Comparison of ENCODE assay signal across 8 cellular contexts in the genomic region with DNA sequence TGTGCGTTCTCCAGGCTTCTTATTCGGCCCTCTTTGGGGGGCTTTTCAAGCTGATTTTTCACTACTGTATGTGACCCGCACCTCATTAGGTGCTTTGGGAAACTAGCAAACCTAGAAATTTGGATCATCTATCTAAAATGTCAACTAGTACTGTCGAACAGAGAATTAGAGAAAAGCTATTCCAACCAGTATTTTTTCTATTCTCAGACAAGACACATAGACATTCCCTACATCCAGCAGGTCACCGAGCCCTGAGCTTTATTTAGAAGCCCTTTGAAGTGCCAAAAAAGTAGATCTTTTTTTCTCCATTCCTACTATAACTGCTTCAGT. TPM values are rescaled to one million over a fixed set of nuclear protein-coding genes. Genes with fewer than 3 reads are reported as not detected.
DNase-seq lines count a peak whose midpoint lies in the region; ATAC-seq and TF ChIP-seq lines count a peak whose summit lies in the region.

No MANE protein-coding gene starts in this region.

- H3K4me1 ChIP-seq in HCT116 (ENCODE audit: control insufficient read depth in 1 of 2, insufficient read depth in 2 of 2, low read length in 2 of 2) (peaks cover 6 to 15% of the 10 kb centered on the region in 2 experiments; a peak in 3 of 4 replicates), skeletal muscle satellite cell (ENCODE audit: control insufficient read depth, insufficient read depth, low read length) (peaks cover 12% of the 10 kb centered on the region)

- H3K4me2 ChIP-seq in HCT116 (ENCODE audit: low read length) (peak overlapping the region; percentile 92), skeletal muscle satellite cell (ENCODE audit: low read length) (peak overlapping the region; percentile 90)

- CTCF ChIA-PET in HCT116 (lab: Charles Lee) = interaction anchor here (0.7 kb wide), 1 partner anchor 8 kb away, joined by 3 read pairs; no protein-coding TSS in a partner anchor

- no peak for TF ChIP-seq RAD21 in HCT116 (IDR thresholded peaks at IDR 0.05; ENCODE audit: low read depth)

- BruUV-seq in HCT116 (replicated peaks; lab: Mats Ljungman, UMichigan) = no TSS peak

- H3K9me2 ChIP-seq in HCT116 (ENCODE audit: insufficient read depth) = no peaks in the 10 kb centered on the region

- DNase-seq in HCT116 (ENCODE audit: low read depth, low spot score) (no peak), globus pallidus (ENCODE audit: low spot score) (peak; percentile 11), cerebellum (ENCODE audit: low spot score) (no peak), RPMI8226 (no peak), KG1 (lab: John Stamatoyannopoulos, UW) (no peak), NCI-H2227 treated with DMSO at 0.1 percent for 48 hours (lab: John Stamatoyannopoulos, UW) (no peak)

- H3K79me2 ChIP-seq in HCT116 (ENCODE audit: insufficient read depth, low read length) = peaks cover 20% of the 10 kb centered on the region

- no peak for TF ChIP-seq POLR2A in HCT116 (IDR thresholded peaks at IDR 0.05; ENCODE audit: borderline replicate concordance, extremely low read depth, insufficient read depth, insufficient read length)

- TF ChIP-seq CTCF in HCT116 (IDR thresholded peaks at IDR 0.05 in 2 of 3, conservative IDR thresholded peaks at IDR 0.05 in 1 of 3; ENCODE audit: borderline replicate concordance in 1 of 3, insufficient read depth in 1 of 3, low read depth in 2 of 3, low read length in 2 of 3) (no peak), VCaP (conservative IDR thresholded peaks at IDR 0.05) (no peak)

- ATAC-seq in HCT116 = no peak

- no peaks in the 10 kb centered on the region for H3K9me3 ChIP-seq in HCT116 (ENCODE audit: control insufficient read depth in 1 of 2, insufficient read depth in 1 of 2, low read depth in 1 of 2, low read length in 2 of 2)
- H3K9me3 ChIP-seq in skeletal muscle satellite cell (replicated peaks; ENCODE audit: low read length) = no peaks in the 10 kb centered on the region

- RAD21 ChIA-PET in HCT116 (lab: Charles Lee; ENCODE audit: low non-redundant PET in 1 of 2, low total read pairs in 2 of 2, uncharacterized antibody in 2 of 2, unreplicated experiment in 2 of 2) = no interaction called here

- peak overlapping the region; percentile 16 for H2AFZ ChIP-seq in HCT116 (ENCODE audit: low read depth, low read length, poor library complexity, severe bottlenecking)

- H4K20me1 ChIP-seq in HCT116 (ENCODE audit: insufficient read depth) = no peaks in the 10 kb centered on the region

- intact Hi-C loops in HCT116 (cut with micrococcal nuclease) = loop anchor here (2.0 kb wide), 1 partner anchor 34 kb away; a partner anchor contains a TSS

- peaks cover 5 to 20% of the 10 kb centered on the region in 2 experiments; a peak in 3 of 4 replicates for H3K36me3 ChIP-seq in HCT116 (ENCODE audit: control insufficient read depth in 1 of 2, insufficient read depth in 2 of 2, low read length in 2 of 2)
- H3K36me3 ChIP-seq in skeletal muscle satellite cell (ENCODE audit: insufficient read depth, low read length) = peaks cover 25% of the 10 kb centered on the region

- H3K27ac ChIP-seq in HCT116 (ENCODE audit: low read depth, low read length) (no peak overlapping the region), VCaP (peak overlapping the region; percentile 73)

- POLR2A ChIA-PET in HCT116 (lab: Charles Lee) = interaction anchor here (1.1 kb wide), 1 partner anchor 11 kb away, joined by 4 read pairs; no protein-coding TSS in a partner anchor

- H3K4me3 ChIP-seq in HCT116 (replicated peaks in 1 of 2; ENCODE audit: low read depth in 1 of 2, low read length in 2 of 2) = peak overlapping the region; percentile 79
- peak overlapping the region; percentile 85 for H3K4me3 ChIP-seq in skeletal muscle satellite cell (ENCODE audit: low read length)

- H3K27me3 ChIP-seq in HCT116 (ENCODE audit: insufficient read depth, low read length) (no peaks in the 10 kb centered on the region), skeletal muscle satellite cell (ENCODE audit: control insufficient read depth, insufficient read depth, low read length) (no peaks in the 10 kb centered on the region)

- H3K9ac ChIP-seq in HCT116 (ENCODE audit: low read length) (peak overlapping the region; percentile 68; the same call in 1 of the 2 replicates), skeletal muscle satellite cell (ENCODE audit: low read depth, low read length) (peak overlapping the region; percentile 83)

TF ChIP-seq in HCT116, 20 proteins besides CTCF, POLR2A, EP300 and RAD21:
- TF ChIP-seq SIN3A (IDR thresholded peaks at IDR 0.05; ENCODE audit: low read depth) = no peak
- no peak for TF ChIP-seq YY1 (IDR thresholded peaks at IDR 0.05; ENCODE audit: extremely low read depth, insufficient replicate concordance, low read depth, low read length)
- TF ChIP-seq, protein P1, sequence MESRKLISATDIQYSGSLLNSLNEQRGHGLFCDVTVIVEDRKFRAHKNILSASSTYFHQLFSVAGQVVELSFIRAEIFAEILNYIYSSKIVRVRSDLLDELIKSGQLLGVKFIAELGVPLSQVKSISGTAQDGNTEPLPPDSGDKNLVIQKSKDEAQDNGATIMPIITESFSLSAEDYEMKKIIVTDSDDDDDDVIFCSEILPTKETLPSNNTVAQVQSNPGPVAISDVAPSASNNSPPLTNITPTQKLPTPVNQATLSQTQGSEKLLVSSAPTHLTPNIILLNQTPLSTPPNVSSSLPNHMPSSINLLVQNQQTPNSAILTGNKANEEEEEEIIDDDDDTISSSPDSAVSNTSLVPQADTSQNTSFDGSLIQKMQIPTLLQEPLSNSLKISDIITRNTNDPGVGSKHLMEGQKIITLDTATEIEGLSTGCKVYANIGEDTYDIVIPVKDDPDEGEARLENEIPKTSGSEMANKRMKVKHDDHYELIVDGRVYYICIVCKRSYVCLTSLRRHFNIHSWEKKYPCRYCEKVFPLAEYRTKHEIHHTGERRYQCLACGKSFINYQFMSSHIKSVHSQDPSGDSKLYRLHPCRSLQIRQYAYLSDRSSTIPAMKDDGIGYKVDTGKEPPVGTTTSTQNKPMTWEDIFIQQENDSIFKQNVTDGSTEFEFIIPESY (IDR thresholded peaks at IDR 0.05; ENCODE audit: extremely low read depth, insufficient replicate concordance, low read length) = no peak
- TF ChIP-seq TCF7L2 (IDR thresholded peaks at IDR 0.05; ENCODE audit: borderline replicate concordance, extremely low read depth, insufficient read depth, insufficient read length) = no peak
- TF ChIP-seq EZH2phosphoT487 (IDR thresholded peaks at IDR 0.05; ENCODE audit: borderline replicate concordance) = no peak
- TF ChIP-seq ZFX (IDR thresholded peaks at IDR 0.05) = no peak
- no peak for TF ChIP-seq ELF1 (IDR thresholded peaks at IDR 0.05; ENCODE audit: borderline replicate concordance, low read depth)
- TF ChIP-seq EGR1 (IDR thresholded peaks at IDR 0.05; ENCODE audit: low read depth) = no peak
- TF ChIP-seq, protein P2, sequence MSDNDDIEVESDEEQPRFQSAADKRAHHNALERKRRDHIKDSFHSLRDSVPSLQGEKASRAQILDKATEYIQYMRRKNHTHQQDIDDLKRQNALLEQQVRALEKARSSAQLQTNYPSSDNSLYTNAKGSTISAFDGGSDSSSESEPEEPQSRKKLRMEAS (IDR thresholded peaks at IDR 0.05) = no peak
- TF ChIP-seq CBX3 (IDR thresholded peaks at IDR 0.05; ENCODE audit: low read depth) = no peak
- no peak for TF ChIP-seq ZNF274 (IDR thresholded peaks at IDR 0.05; ENCODE audit: low read depth, low read length)
- no peak for TF ChIP-seq JUND (IDR thresholded peaks at IDR 0.05)
- TF ChIP-seq, protein P3, sequence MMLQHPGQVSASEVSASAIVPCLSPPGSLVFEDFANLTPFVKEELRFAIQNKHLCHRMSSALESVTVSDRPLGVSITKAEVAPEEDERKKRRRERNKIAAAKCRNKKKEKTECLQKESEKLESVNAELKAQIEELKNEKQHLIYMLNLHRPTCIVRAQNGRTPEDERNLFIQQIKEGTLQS (IDR thresholded peaks at IDR 0.05) = no peak

RNA-seq across cellular contexts. Expression of a gene that starts 0.3 kb away (rescaled TPM):
- total RNA-seq in HCT116 (2021; ENCODE audit: unreplicated experiment) (153 TPM), cerebellum (119 TPM)
- polyA plus RNA-seq in HCT116 (2012) = 225 and 258 TPM in 2 replicates
- total RNA-seq in skeletal muscle satellite cell (2012; rRNA removed) = 538 and 640 TPM in 2 replicates

RNA-seq across cellular contexts. Expression of a gene that starts 32.5 kb away (rescaled TPM):
- total RNA-seq in HCT116 (2021; ENCODE audit: unreplicated experiment) (68.4 TPM), cerebellum (21.9 TPM)
- polyA plus RNA-seq in HCT116 (2012) = 47.4 and 48.3 TPM in 2 replicates
- 17.0 and 18.8 TPM in 2 replicates for total RNA-seq in skeletal muscle satellite cell (2012; rRNA removed)

RNA-seq across cellular contexts. Expression of a gene that starts 33.5 kb away (rescaled TPM):
- total RNA-seq in HCT116 (2021; ENCODE audit: unreplicated experiment) (60.2 TPM), cerebellum (19.6 TPM)
- 83.5 and 97.1 TPM in 2 replicates for polyA plus RNA-seq in HCT116 (2012)
- total RNA-seq in skeletal muscle satellite cell (2012; rRNA removed) = 36.8 and 37.6 TPM in 2 replicates

RNA-seq across cellular contexts. Expression of a gene that starts 39.9 kb away (rescaled TPM):
- 142 TPM for total RNA-seq in HCT116 (2021; ENCODE audit: unreplicated experiment)
- 210 and 227 TPM in 2 replicates for polyA plus RNA-seq in HCT116 (2012)
- total RNA-seq in skeletal muscle satellite cell (2012; rRNA removed) = not detected in 2 replicates
- not detected for total RNA-seq in cerebellum

RNA-seq across cellular contexts. Expression of a gene that starts 42.7 kb away (rescaled TPM):
- 90.1 TPM for total RNA-seq in HCT116 (2021; ENCODE audit: unreplicated experiment)
- 91.8 and 95.7 TPM in 2 replicates for polyA plus RNA-seq in HCT116 (2012)
- total RNA-seq in skeletal muscle satellite cell (2012; rRNA removed) = 105 and 107 TPM in 2 replicates
- total RNA-seq in cerebellum = 78.8 TPM
